ENCODE assay signal across 1 cellular context in genomic region chr4:101264993-101265815, GRCh38.
TF ChIP-seq lines count a peak whose summit lies in the region.

No MANE protein-coding gene starts in this region.

TF ChIP-seq in A549, 52 proteins besides CTCF, POLR2A, EP300 and RAD21 (continued from another document):
- TF ChIP-seq FOSL2 (IDR thresholded peaks at IDR 0.05) (no peak), FOSL2 (CRISPR knock-in tag; IDR thresholded peaks at IDR 0.05) (peak; percentile 31; the same call in 1 of the 2 replicates)
- TF ChIP-seq, protein P1, sequence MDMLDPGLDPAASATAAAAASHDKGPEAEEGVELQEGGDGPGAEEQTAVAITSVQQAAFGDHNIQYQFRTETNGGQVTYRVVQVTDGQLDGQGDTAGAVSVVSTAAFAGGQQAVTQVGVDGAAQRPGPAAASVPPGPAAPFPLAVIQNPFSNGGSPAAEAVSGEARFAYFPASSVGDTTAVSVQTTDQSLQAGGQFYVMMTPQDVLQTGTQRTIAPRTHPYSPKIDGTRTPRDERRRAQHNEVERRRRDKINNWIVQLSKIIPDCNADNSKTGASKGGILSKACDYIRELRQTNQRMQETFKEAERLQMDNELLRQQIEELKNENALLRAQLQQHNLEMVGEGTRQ (IDR thresholded peaks at IDR 0.05) = no peak
